In the genomic region with DNA sequence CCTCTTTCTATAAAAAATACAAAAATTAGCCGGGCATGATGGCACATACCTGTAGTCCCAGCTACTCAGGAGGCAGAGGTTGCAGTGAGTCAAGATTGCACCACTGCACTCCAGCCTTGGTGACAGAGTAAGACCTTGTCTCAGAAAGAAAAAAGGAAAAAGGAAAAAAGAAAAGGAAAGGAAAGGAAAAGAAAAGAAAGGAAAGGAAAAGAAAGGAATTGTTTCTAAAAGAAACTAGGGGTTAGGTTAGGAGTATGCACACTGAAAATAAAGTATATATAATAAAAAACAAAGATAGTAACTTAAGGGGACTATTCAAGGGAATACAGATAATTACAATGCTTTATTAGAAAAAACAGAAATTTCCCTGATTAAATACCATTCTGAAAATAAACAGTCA, we compare ENCODE assay signal across 16 cellular contexts. TPM values are rescaled to one million over a fixed set of nuclear protein-coding genes. Genes with fewer than 3 reads are reported as not detected.
DNase-seq lines count a peak whose midpoint lies in the region; ATAC-seq, FAIRE-seq and TF ChIP-seq lines count a peak whose summit lies in the region.
"Had no signal": no experiment of that assay in that cellular context is flagged by ENCODE, and none has a peak within 500 bp of the region (broad histone marks: within the 10 kb centered on the region; RNA-seq: fewer than 3 reads in every experiment).

No MANE protein-coding gene starts in this region.

- intact Hi-C loops in HCT116 (cut with micrococcal nuclease) (no loop called here), K562 (cut with micrococcal nuclease) (no loop called here), aorta (cut with DNase I) (no loop called here), posterior cingulate gyrus (cut with DNase I) (no loop called here)

- H3K9me3 ChIP-seq in HCT116 (ENCODE audit: control insufficient read depth in 1 of 2, insufficient read depth in 1 of 2, low read depth in 1 of 2, low read length in 2 of 2) (no peaks in the 10 kb centered on the region), K562 (replicated peaks; ENCODE audit: control insufficient read depth, insufficient read depth, low read depth, low read length) (no peaks in the 10 kb centered on the region), aorta (ENCODE audit: control insufficient read depth, low read length) (no peaks in the 10 kb centered on the region)
- H3K9me3 ChIP-seq: BLaER1 treated with 17β-estradiol and CSF1 and Interleukin-3, amounts not matched to agents 10 nM and 100 nM had no signal

- H2AFZ ChIP-seq in HCT116 (ENCODE audit: low read depth, low read length, poor library complexity, severe bottlenecking): peak overlapping the region; percentile 55
- no peak overlapping the region for H2AFZ ChIP-seq in K562 (ENCODE audit: low read depth, low read length)

- H3K27ac Mint-ChIP-seq in osteocyte (ENCODE audit: unreplicated experiment) (no peak overlapping the region), HFFc6 (no peak overlapping the region)
- H3K27ac Mint-ChIP-seq: CD4-positive, CD25-positive, alpha-beta regulatory T cell had no signal

- no peak for DNase-seq in HCT116 (ENCODE audit: low read depth, low spot score)
- DNase-seq in K562 (ENCODE audit: extremely low read depth in 1 of 4, low spot score in 3 of 4): no peak
- no peak for DNase-seq in aorta
- no peak for DNase-seq in osteocyte (ENCODE audit: extremely low spot score, unreplicated experiment)
- no peak for DNase-seq in HFFc6
- DNase-seq in posterior cingulate gyrus: no peak
- DNase-seq: CD4-positive, CD25-positive, alpha-beta regulatory T cell; GOT3 had no signal

- H3K9ac ChIP-seq in HCT116 (ENCODE audit: low read length) (no peak overlapping the region), K562 (ENCODE audit: insufficient read depth in 1 of 2, low read depth in 2 of 2, low read length in 2 of 2) (no peak overlapping the region)
- H3K9ac ChIP-seq: BLaER1 treated with 17β-estradiol and CSF1 and Interleukin-3, amounts not matched to agents 10 nM and 100 nM had no signal

- H3K27me3 Mint-ChIP-seq in osteocyte (ENCODE audit: unreplicated experiment) (no peaks in the 10 kb centered on the region), HFFc6 (ENCODE audit: insufficient read depth) (no peaks in the 10 kb centered on the region; the same call in 1 of the 2 replicates)

- CTCF ChIA-PET in HCT116 (lab: Charles Lee): no interaction called here
- CTCF ChIA-PET in K562 (lab: Yijun Ruan, JAX; ENCODE audit: low intra/inter-chr PET ratio): no interaction called here

- H3K36me3 Mint-ChIP-seq in osteocyte (ENCODE audit: unreplicated experiment) (peaks cover 18% of the 10 kb centered on the region), HFFc6 (ENCODE audit: low read depth) (no peaks in the 10 kb centered on the region)
- H3K36me3 Mint-ChIP-seq: CD4-positive, CD25-positive, alpha-beta regulatory T cell had no signal

- BruUV-seq in HCT116 (replicated peaks; lab: Mats Ljungman, UMichigan) (no TSS peak), K562 (replicated peaks; lab: Mats Ljungman, UMichigan) (TSS peak; percentile 41)

- no peak overlapping the region for H3K4me2 ChIP-seq in HCT116 (ENCODE audit: low read length)
- H3K4me2 ChIP-seq in K562 (ENCODE audit: insufficient read depth, low read length): no peak overlapping the region
- H3K4me2 ChIP-seq: BLaER1 treated with 17β-estradiol and CSF1 and Interleukin-3, amounts not matched to agents 10 nM and 100 nM had no signal

- no peak for ATAC-seq in HCT116
- no peak for ATAC-seq in K562
- no peak for ATAC-seq in aorta (ENCODE audit: low FRiP score)
- ATAC-seq: GM12878, HepG2 had no signal

- H3K27me3 ChIP-seq in HCT116 (ENCODE audit: insufficient read depth, low read length): no peaks in the 10 kb centered on the region
- H3K27me3 ChIP-seq in K562 (ENCODE audit: control insufficient read depth in 2 of 2, insufficient read depth in 2 of 2, low read length in 2 of 2): no peaks in the 10 kb centered on the region
- no peaks in the 10 kb centered on the region for H3K27me3 ChIP-seq in aorta (ENCODE audit: control insufficient read depth in 1 of 2, insufficient read depth in 2 of 2, low read length in 1 of 2)

- TF ChIP-seq RAD21 in HCT116 (IDR thresholded peaks at IDR 0.05; ENCODE audit: low read depth): no peak
- no peak for TF ChIP-seq RAD21 in K562 (CRISPR knock-in tag; conservative IDR thresholded peaks at IDR 0.05 in 1 of 2, IDR thresholded peaks at IDR 0.05 in 1 of 2)

- TF ChIP-seq POLR2A in HCT116 (IDR thresholded peaks at IDR 0.05; ENCODE audit: borderline replicate concordance, extremely low read depth, insufficient read depth, insufficient read length) (no peak), K562 (conservative IDR thresholded peaks at IDR 0.05) (no peak)

- H3K79me2 ChIP-seq in HCT116 (ENCODE audit: insufficient read depth, low read length): no peaks in the 10 kb centered on the region
- H3K79me2 ChIP-seq in K562 (ENCODE audit: control insufficient read depth, insufficient read depth, low read length): no peaks in the 10 kb centered on the region

- H3K4me1 ChIP-seq in HCT116 (ENCODE audit: control insufficient read depth in 1 of 2, insufficient read depth in 2 of 2, low read length in 2 of 2) (no peaks in the 10 kb centered on the region), K562 (replicated peaks in 1 of 2; ENCODE audit: control insufficient read depth in 2 of 2, insufficient read depth in 2 of 2, low read length in 2 of 2) (no peaks in the 10 kb centered on the region; a peak in 1 of 5 replicates), aorta (ENCODE audit: control insufficient read depth in 1 of 2, insufficient read depth in 2 of 2, low read length in 2 of 2) (no peaks in the 10 kb centered on the region)
- H3K4me1 ChIP-seq: BLaER1 treated with 17β-estradiol and CSF1 and Interleukin-3, amounts not matched to agents 10 nM and 100 nM had no signal

- peaks cover 2% of the 10 kb centered on the region for H3K4me1 Mint-ChIP-seq in osteocyte (ENCODE audit: unreplicated experiment)
- H3K4me1 Mint-ChIP-seq in HFFc6 (ENCODE audit: low read depth): no peaks in the 10 kb centered on the region
- H3K4me1 Mint-ChIP-seq: CD4-positive, CD25-positive, alpha-beta regulatory T cell had no signal

- TF ChIP-seq EP300 in K562 (IDR thresholded peaks at IDR 0.05; ENCODE audit: low read length): no peak

- no CpG with 5 or more reads among the region's 1 CpG for WGBS in K562 (ENCODE audit: insufficient coverage, low coverage, missing lambda C conversion rate)
- 92 to 93% methylated on average over 1 of the region's 1 CpG for WGBS in aorta, 2 donors

- H3K4me3 Mint-ChIP-seq in osteocyte (ENCODE audit: unreplicated experiment) (no peak overlapping the region), HFFc6 (no peak overlapping the region)
- H3K4me3 Mint-ChIP-seq: CD4-positive, CD25-positive, alpha-beta regulatory T cell had no signal

- no peak for TF ChIP-seq CTCF in HCT116 (IDR thresholded peaks at IDR 0.05 in 2 of 3, conservative IDR thresholded peaks at IDR 0.05 in 1 of 3; ENCODE audit: borderline replicate concordance in 1 of 3, insufficient read depth in 1 of 3, low read depth in 2 of 3, low read length in 2 of 3)
- no peak for TF ChIP-seq CTCF in K562 (IDR thresholded peaks at IDR 0.05 in 2 of 3, conservative IDR thresholded peaks at IDR 0.05 in 1 of 3; ENCODE audit: insufficient read depth in 2 of 3, low read depth in 1 of 3, low read length in 3 of 3)
- TF ChIP-seq CTCF in osteocyte (IDR thresholded peaks at IDR 0.05): no peak
- TF ChIP-seq CTCF in HFFc6 (IDR thresholded peaks at IDR 0.05): no peak

- H3K27ac ChIP-seq in HCT116 (ENCODE audit: low read depth, low read length): no peak overlapping the region
- H3K27ac ChIP-seq in K562 (ENCODE audit: extremely low read depth, low read depth, low read length): no peak overlapping the region
- H3K27ac ChIP-seq in aorta (ENCODE audit: low read depth in 1 of 2, low read length in 2 of 2): no peak overlapping the region
- H3K27ac ChIP-seq: 22Rv1; BLaER1 treated with 17β-estradiol and CSF1 and Interleukin-3, amounts not matched to agents 10 nM and 100 nM had no signal

- RAD21 ChIA-PET in HCT116 (lab: Charles Lee; ENCODE audit: low non-redundant PET in 1 of 2, low total read pairs in 2 of 2, uncharacterized antibody in 2 of 2, unreplicated experiment in 2 of 2): no interaction called here

- H4K20me1 ChIP-seq in HCT116 (ENCODE audit: insufficient read depth): no peaks in the 10 kb centered on the region
- H4K20me1 ChIP-seq in K562 (replicated peaks; ENCODE audit: control insufficient read depth, insufficient read depth, low read length): no peaks in the 10 kb centered on the region
- H4K20me1 ChIP-seq: BLaER1 treated with 17β-estradiol and CSF1 and Interleukin-3, amounts not matched to agents 10 nM and 100 nM had no signal

- H3K9me3 Mint-ChIP-seq in osteocyte (ENCODE audit: unreplicated experiment) (no peaks in the 10 kb centered on the region), HFFc6 (no peaks in the 10 kb centered on the region)

- H3K9me1 ChIP-seq in K562 (ENCODE audit: control insufficient read depth, insufficient read depth, low read length): no peaks in the 10 kb centered on the region

- in situ Hi-C loops in K562 (cut with MboI): no loop called here

- H3K36me3 ChIP-seq in HCT116 (ENCODE audit: control insufficient read depth in 1 of 2, insufficient read depth in 2 of 2, low read length in 2 of 2) (no peaks in the 10 kb centered on the region), K562 (ENCODE audit: control insufficient read depth, insufficient read depth, low read length) (no peaks in the 10 kb centered on the region), aorta (ENCODE audit: control insufficient read depth in 1 of 2, insufficient read depth in 2 of 2, low read length in 1 of 2) (no peaks in the 10 kb centered on the region)
- H3K36me3 ChIP-seq: BLaER1 treated with 17β-estradiol and CSF1 and Interleukin-3, amounts not matched to agents 10 nM and 100 nM had no signal

- POLR2A ChIA-PET in HCT116 (lab: Charles Lee): no interaction called here
- POLR2A ChIA-PET in K562 (lab: Yijun Ruan, JAX): interaction anchor here (1.4 kb wide), 1 partner anchor 13 kb away, joined by 3 read pairs; no protein-coding TSS in a partner anchor

- H3K9me2 ChIP-seq in HCT116 (ENCODE audit: insufficient read depth): no peaks in the 10 kb centered on the region

- peak; percentile 51 for FAIRE-seq in A204.1 (lab: Jason Lieb, UNC)
- FAIRE-seq in K562 (lab: Jason Lieb, UNC): no peak
- peak; percentile 41 for FAIRE-seq in islet of Langerhans (lab: Jason Lieb, UNC)
- FAIRE-seq: GM12878, GM18507, HepG2, HTR-8/SVneo had no signal

- no peak overlapping the region for H3K4me3 ChIP-seq in HCT116 (replicated peaks in 1 of 2; ENCODE audit: low read depth in 1 of 2, low read length in 2 of 2)
- H3K4me3 ChIP-seq in K562: no peak overlapping the region
- H3K4me3 ChIP-seq in aorta (ENCODE audit: low read length in 2 of 2): no peak overlapping the region
- H3K4me3 ChIP-seq: BLaER1 treated with 17β-estradiol and CSF1 and Interleukin-3, amounts not matched to agents 10 nM and 100 nM; GM12878 had no signal

RNA-seq across cellular contexts. Expression of gene TTC28, which starts 50.9 kb away (rescaled TPM):
- total RNA-seq in HCT116 (2021; ENCODE audit: unreplicated experiment) (0.12 TPM), K562 (2014; rRNA removed) (3.2 and 4.6 TPM in 2 replicates), K562 (2014; rRNA removed; fragmentation: Illumina TruSeq; extraction: Trizol) (3.1 and 5.9 TPM in 2 replicates), K562 (2015; rRNA removed; fragmentation: Illumina TruSeq; extraction: Trizol) (3.1 and 4.4 TPM in 2 replicates), K562 (2021) (10.7 and 10.8 TPM in 2 replicates), aorta (10 to 100 TPM; 44.1 to 74.9 TPM), osteocyte (68.7 and 70.3 TPM in 2 replicates)
- polyA plus RNA-seq in HCT116 (2012): 0.27 and 0.29 TPM in 2 replicates
- 50.8 and 59.9 TPM in 2 replicates for total RNA-seq in K562 (2011; cell fraction: chromatin; rRNA removed; ENCODE audit: low replicate concordance)
- total RNA-seq in K562 (2011; cell fraction: nucleolus; rRNA removed): 15.0 and 23.2 TPM in 2 replicates
- 29.1 and 34.4 TPM in 2 replicates for total RNA-seq in K562 (2011; cell fraction: nucleoplasm; rRNA removed)
- polyA plus RNA-seq in K562 (2011; rRNA removed) (2.1 and 2.2 TPM in 2 replicates), K562 (2014; fragmentation: Illumina TruSeq; extraction: Trizol) (2.9 and 3.9 TPM in 2 replicates), K562 (2014; fragmentation: Nextera tagmentation; extraction: Ambion mirVana) (under 1 TPM; 0.22 to 0.72 TPM), K562 (2014; rRNA removed) (2.2 and 4.4 TPM in 2 replicates), aorta (1 to 10 TPM; 3.1 to 8.1 TPM)
- polyA plus RNA-seq in K562 (2011; cell fraction: cytosol; rRNA removed): 0.83 and 1.4 TPM in 2 replicates
- 5.9 and 11.1 TPM in 2 replicates for polyA plus RNA-seq in K562 (2011; cell fraction: nucleus; rRNA removed)
- 4.1 and 5.4 TPM in 2 replicates for polyA plus RNA-seq in K562 (2012)
- 7.0 and 9.1 TPM in 2 replicates for polyA minus RNA-seq in K562 (2011; rRNA and poly(A)+ RNA removed)
- polyA minus RNA-seq in K562 (2011; cell fraction: cytosol; rRNA and poly(A)+ RNA removed): 2.6 and 7.3 TPM in 2 replicates
- polyA minus RNA-seq in K562 (2011; cell fraction: nucleus; rRNA and poly(A)+ RNA removed): 14.4 and 17.9 TPM in 2 replicates
- total RNA-seq in HFFc6 (2021; fragmentation: NEBNext Ultra II Directional; extraction: Animal tissue kit (Norgen Biotek cat#: 25700)): 10 to 100 TPM; 10.8 to 18.9 (median 13.6) TPM
